ENCODE assay signal across 25 cellular contexts in genomic region chr2:100228967-100229366, GRCh38.
DNase-seq lines count a peak whose midpoint lies in the region; ATAC-seq and TF ChIP-seq lines count a peak whose summit lies in the region.
"Had no signal": no experiment of that assay in that cellular context is flagged by ENCODE, and none has a peak within 500 bp of the region (broad histone marks: within the 10 kb centered on the region; RNA-seq: fewer than 3 reads in every experiment).

No MANE protein-coding gene starts in this region.

- H2AK5ac ChIP-seq in IMR-90 (ENCODE audit: low read depth, low read length): no peak overlapping the region

- H2BK15ac ChIP-seq in IMR-90 (ENCODE audit: low read depth, low read length): no peak overlapping the region

- H3K79me1 ChIP-seq in IMR-90 (ENCODE audit: low read depth in 1 of 2, low read length in 2 of 2): no peaks in the 10 kb centered on the region

- no peak overlapping the region for H4K91ac ChIP-seq in IMR-90 (ENCODE audit: insufficient read depth, low read depth, low read length)

- no peak overlapping the region for H2BK5ac ChIP-seq in IMR-90 (ENCODE audit: low read depth, low read length, poor library complexity, severe bottlenecking)

- intact Hi-C loops in IMR-90 (cut with micrococcal nuclease) (no loop called here), lower leg skin (cut with DNase I; ENCODE audit: low total_unique reads) (no loop called here)

- no peak for TF ChIP-seq RAD21 in IMR-90 (IDR thresholded peaks at IDR 0.05; ENCODE audit: low read length)
- TF ChIP-seq RAD21 in neural cell (conservative IDR thresholded peaks at IDR 0.05): no peak

- no peak overlapping the region for H2BK20ac ChIP-seq in IMR-90 (ENCODE audit: low read depth, low read length)

- H3K36me3 ChIP-seq in DOHH2 (ENCODE audit: control insufficient read depth, low read length) (no peaks in the 10 kb centered on the region), IMR-90 (ENCODE audit: control insufficient read depth, insufficient read depth, low read length) (no peaks in the 10 kb centered on the region), neural cell (ENCODE audit: insufficient read depth, low read length) (no peaks in the 10 kb centered on the region)
- H3K36me3 ChIP-seq: stomach, tibial nerve, WERI-Rb-1 had no signal

- no peak overlapping the region for H3K18ac ChIP-seq in IMR-90 (ENCODE audit: low read depth, low read length)

- no peak for ATAC-seq in IMR-90 (ENCODE audit: low read depth)
- no peak for ATAC-seq in HG03175 (IDR thresholded peaks at IDR 0.05; ENCODE audit: unreplicated experiment)
- ATAC-seq in HG02571 (IDR thresholded peaks at IDR 0.05; ENCODE audit: unreplicated experiment): no peak
- ATAC-seq: activated CD8-positive, alpha-beta memory T cell treated with anti-CD3 and anti-CD28 coated beads, Interleukin-2, amount 10 ng/mL, durations not matched to agents 7 days and 5 days; natural killer cell; sciatic nerve had no signal

- dilution Hi-C loops in IMR-90 (cut with HindIII; ENCODE audit: low sequenced_read_pairs, unreplicated experiment): no loop called here

- H3K79me2 ChIP-seq in DOHH2 (ENCODE audit: control insufficient read depth, low read length) (no peaks in the 10 kb centered on the region), neural cell (replicated peaks; ENCODE audit: insufficient read depth, low read length) (no peaks in the 10 kb centered on the region)
- H3K79me2 ChIP-seq: parathyroid adenoma had no signal

- no peak overlapping the region for H4K8ac ChIP-seq in IMR-90 (ENCODE audit: low read depth in 2 of 2, low read length in 2 of 2)

- WGBS in IMR-90 (ENCODE audit: extremely low coverage in 2 of 2, insufficient read length in 1 of 2), 2 experiments: no CpG with 5 or more reads among the region's 1 CpG
- WGBS in lower leg skin, 2 donors: 90 to 95% methylated on average over 1 of the region's 1 CpG

- no peak for TF ChIP-seq EP300 in neural cell (conservative IDR thresholded peaks at IDR 0.05; ENCODE audit: poor library complexity, severe bottlenecking)

- no peak overlapping the region for H2BK120ac ChIP-seq in IMR-90 (ENCODE audit: low read depth, low read length)

- in situ Hi-C loops in IMR-90 (cut with MboI; ENCODE audit: low sequenced_read_pairs): no loop called here

- peaks cover 20% of the 10 kb centered on the region for H3K4me1 ChIP-seq in DOHH2 (ENCODE audit: control insufficient read depth, low read length)
- H3K4me1 ChIP-seq in IMR-90 (ENCODE audit: control insufficient read depth, insufficient read depth, low read length): no peaks in the 10 kb centered on the region; the same call in 1 of the 2 replicates
- H3K4me1 ChIP-seq: parathyroid adenoma, stomach, tibial nerve had no signal

- H3K27ac ChIP-seq in DOHH2 (ENCODE audit: low read depth, low read length): no peak overlapping the region
- no peak overlapping the region for H3K27ac ChIP-seq in IMR-90 (ENCODE audit: insufficient read depth, low read length)
- H3K27ac ChIP-seq in VCaP: no peak overlapping the region
- no peak overlapping the region for H3K27ac ChIP-seq in neural cell (ENCODE audit: low read length)
- H3K27ac ChIP-seq: parathyroid adenoma, stomach, tibial nerve, WERI-Rb-1 had no signal

- POLR2A ChIA-PET in IMR-90 (lab: Charles Lee; ENCODE audit: unreplicated experiment): no interaction called here

- H3K23ac ChIP-seq in IMR-90 (ENCODE audit: low read depth, low read length): no peak overlapping the region

- CTCF ChIA-PET in IMR-90 (lab: Yijun Ruan, JAX): no interaction called here

- H3K14ac ChIP-seq in IMR-90 (replicated peaks; ENCODE audit: low read depth, low read length): no peak overlapping the region

- H3K4me3 ChIP-seq in DOHH2 (ENCODE audit: low read length): no peak overlapping the region
- H3K4me3 ChIP-seq in IMR-90 (ENCODE audit: insufficient read depth, low read depth, low read length): no peak overlapping the region
- H3K4me3 ChIP-seq in neural cell (ENCODE audit: low read length): no peak overlapping the region
- no peak overlapping the region for H3K4me3 ChIP-seq in lower leg skin (ENCODE audit: low read depth, poor library complexity, severe bottlenecking)
- H3K4me3 ChIP-seq: stomach, tibial nerve had no signal

- no peak for DNase-seq in IMR-90
- no peak for DNase-seq in NCI-H2029 (lab: John Stamatoyannopoulos, UW)
- no peak for DNase-seq in lower leg skin (ENCODE audit: low spot score in 2 of 2)
- DNase-seq: activated CD4-positive, alpha-beta T cell treated with anti-CD3 and anti-CD28 coated beads, Interleukin-2, amount 10 ng/mL, durations not matched to agents 7 days and 5 days; activated CD8-positive, alpha-beta memory T cell treated with anti-CD3 and anti-CD28 coated beads, Interleukin-2, amount 10 ng/mL, durations not matched to agents 7 days and 5 days; activated naive CD4-positive, alpha-beta T cell treated with anti-CD3 and anti-CD28 coated beads, Interleukin-2, amount 10 ng/mL, durations not matched to agents 7 days and 5 days; amniotic stem cell; CD4-positive, alpha-beta memory T cell; islet precursor cell; KBM-7; natural killer cell; NCI-H1436 treated with DMSO at 0.1 percent for 48 hours; NCI-H510A treated with DMSO at 0.1 percent for 48 hours; NK-92 treated with Interleukin-12 subunit alpha and Interleukin-12 subunit beta, amount 100 ng/mL, for 24 hours; stomach; T-helper 2 cell; WERI-Rb-1 had no signal

- H3K56ac ChIP-seq in IMR-90 (ENCODE audit: extremely low read depth, insufficient read depth, low read length): no peak overlapping the region

- no peaks in the 10 kb centered on the region for H3K9me3 ChIP-seq in DOHH2 (ENCODE audit: control insufficient read depth, insufficient read depth, low read length)
- no peaks in the 10 kb centered on the region for H3K9me3 ChIP-seq in IMR-90 (ENCODE audit: control insufficient read depth, insufficient read depth, low read length)
- H3K9me3 ChIP-seq in neural cell (ENCODE audit: low read length): no peaks in the 10 kb centered on the region
- H3K9me3 ChIP-seq: stomach, tibial nerve had no signal

- H3K4me2 ChIP-seq in DOHH2 (ENCODE audit: low read length) (no peak overlapping the region), IMR-90 (ENCODE audit: low read depth, low read length) (no peak overlapping the region), neural cell (ENCODE audit: low read length) (no peak overlapping the region)

- peak; percentile 32 for TF ChIP-seq CTCF in DOHH2 (IDR thresholded peaks at IDR 0.05; ENCODE audit: low read depth, low read length, poor library complexity, severe bottlenecking)
- peak; percentile 13; the same call in 1 of the 2 replicates for TF ChIP-seq CTCF in IMR-90 (conservative IDR thresholded peaks at IDR 0.05; ENCODE audit: low read depth, low read length)
- TF ChIP-seq CTCF in VCaP (conservative IDR thresholded peaks at IDR 0.05): peak; percentile 31
- peak; percentile 20 for TF ChIP-seq CTCF in neural cell (IDR thresholded peaks at IDR 0.05; ENCODE audit: poor library complexity, severe bottlenecking)
- no peak for TF ChIP-seq CTCF in lower leg skin (IDR thresholded peaks at IDR 0.05)

- no peak overlapping the region for H4K5ac ChIP-seq in IMR-90 (ENCODE audit: low read depth, low read length)

- H3K9me2 ChIP-seq in DOHH2 (replicated peaks; ENCODE audit: control insufficient read depth, low read length): no peaks in the 10 kb centered on the region
- H3K9me2 ChIP-seq in neural cell (ENCODE audit: insufficient read depth, low read length): no peaks in the 10 kb centered on the region

- H3K27me3 ChIP-seq in DOHH2 (ENCODE audit: control insufficient read depth, low read length) (no peaks in the 10 kb centered on the region), IMR-90 (ENCODE audit: control insufficient read depth, insufficient read depth, low read length) (peaks cover 18% of the 10 kb centered on the region), neural cell (ENCODE audit: insufficient read depth, low read depth, low read length) (no peaks in the 10 kb centered on the region)
- H3K27me3 ChIP-seq: stomach, tibial nerve had no signal

- no peak overlapping the region for H2AFZ ChIP-seq in IMR-90 (replicated peaks; ENCODE audit: low read length, poor library complexity)
- H2AFZ ChIP-seq in neural cell (ENCODE audit: low read depth, low read length): no peak overlapping the region
- H2AFZ ChIP-seq: parathyroid adenoma had no signal

- H3F3A ChIP-seq in DOHH2 (ENCODE audit: control insufficient read depth, insufficient read depth) (no peaks in the 10 kb centered on the region), neural cell (ENCODE audit: insufficient read depth, low read length, poor library complexity, severe bottlenecking) (no peaks in the 10 kb centered on the region)

- H4K20me1 ChIP-seq in DOHH2 (ENCODE audit: control insufficient read depth, insufficient read depth, low read depth, low read length): no peaks in the 10 kb centered on the region
- H4K20me1 ChIP-seq in IMR-90 (ENCODE audit: insufficient read depth, low read length): no peaks in the 10 kb centered on the region
- H4K20me1 ChIP-seq in neural cell (ENCODE audit: insufficient read depth): no peaks in the 10 kb centered on the region

- H3K9ac ChIP-seq in IMR-90 (ENCODE audit: low read depth, low read length) (no peak overlapping the region), neural cell (ENCODE audit: low read length) (no peak overlapping the region)
- H3K9ac ChIP-seq: parathyroid adenoma had no signal

- no peak overlapping the region for H3K4ac ChIP-seq in IMR-90 (ENCODE audit: low read depth, low read length)

- peaks cover 8% of the 10 kb centered on the region for H3K9me1 ChIP-seq in IMR-90 (ENCODE audit: insufficient read depth, low read length)

- H2AK9ac ChIP-seq in IMR-90 (replicated peaks; ENCODE audit: low read depth, low read length, poor library complexity): no peak overlapping the region

- no peak for TF ChIP-seq POLR2A in IMR-90 (IDR thresholded peaks at IDR 0.05; ENCODE audit: low read depth, low read length)
- no peak for TF ChIP-seq POLR2A in lower leg skin (IDR thresholded peaks at IDR 0.05)

- no TSS peak for BruUV-seq in IMR-90 (replicated peaks; lab: Mats Ljungman, UMichigan)

TF ChIP-seq in IMR-90, 13 proteins besides CTCF, POLR2A, EP300 and RAD21 (continues in another document):
- TF ChIP-seq RCOR1 (IDR thresholded peaks at IDR 0.05; ENCODE audit: insufficient replicate concordance, low read length) (no peak), BHLHE40 (IDR thresholded peaks at IDR 0.05; ENCODE audit: low read depth, low read length) (no peak), CEBPB (IDR thresholded peaks at IDR 0.05; ENCODE audit: low read depth, low read length) (no peak), FOS (IDR thresholded peaks at IDR 0.05; ENCODE audit: low read depth, low read length) (no peak), MAFK (IDR thresholded peaks at IDR 0.05; ENCODE audit: low read depth, low read length) (no peak)

Comparison
In these comparisons a context has a peak if more than half of its experiments do, and no peak if none do; other contexts are left out.
1. CTCF ChIP-seq: peak in DOHH2 (single experiment), IMR-90 (single experiment), VCaP (single experiment) and neural cell (single experiment); none in lower leg skin (0 of 3).